Comparison of ENCODE assay signal across 22 cellular contexts in genomic region chr4:36273276-36273675, GRCh38. TPM values are rescaled to one million over a fixed set of nuclear protein-coding genes. Genes with fewer than 3 reads are reported as not detected.
DNase-seq lines count a peak whose midpoint lies in the region; ATAC-seq, FAIRE-seq and TF ChIP-seq lines count a peak whose summit lies in the region.
"Had no signal": no experiment of that assay in that cellular context is flagged by ENCODE, and none has a peak within 500 bp of the region (broad histone marks: within the 10 kb centered on the region; RNA-seq: fewer than 3 reads in every experiment).

No MANE protein-coding gene starts in this region.

- POLR2A ChIA-PET in OCI-LY7 (lab: Charles Lee) = no interaction called here

- H3K4me1 ChIP-seq in OCI-LY7 (ENCODE audit: insufficient read depth, low read length, poor library complexity, severe bottlenecking) = no peaks in the 10 kb centered on the region
- H3K4me1 ChIP-seq in right atrium auricular region = no peaks in the 10 kb centered on the region
- H3K4me1 ChIP-seq: A549, Caco-2, HAP-1 had no signal

- H3K79me2 ChIP-seq in OCI-LY7 (ENCODE audit: insufficient read depth, low read depth, low read length) = no peaks in the 10 kb centered on the region

- no peaks in the 10 kb centered on the region for H3K36me3 Mint-ChIP-seq in activated T-cell treated with anti-CD3 and anti-CD28 coated beads, Interleukin-2, amount 50 U/mL, for 4 hours (ENCODE audit: insufficient read depth)
- H3K36me3 Mint-ChIP-seq: IgD-negative memory B cell had no signal

- BruUV-seq in OCI-LY7 (replicated peaks; lab: Mats Ljungman, UMichigan) = no TSS peak

- peak; percentile 49 to 68 for ATAC-seq in activated T-cell treated with anti-CD3 and anti-CD28 coated beads, Interleukin-2, amount 50 U/mL, for 4 hours
- ATAC-seq: A549, GM12878, Right ventricle myocardium inferior had no signal

- DNase-seq in activated T-cell treated with anti-CD3 and anti-CD28 coated beads, Interleukin-2, amount 50 U/mL, for 4 hours = no peak
- no peak for DNase-seq in activated T-cell treated with anti-CD3 and anti-CD28 coated beads, Interleukin-2, amount 50 U/mL, for 48 hours
- DNase-seq in NCI-H226 (peak; percentile 13), bronchial epithelial cell (ENCODE audit: low read depth) (peak; percentile 91), renal cortical epithelial cell (ENCODE audit: low read depth) (peak; percentile 30), OCI-LY7 (ENCODE audit: low spot score) (no peak), right atrium auricular region (ENCODE audit: low spot score) (no peak), superior temporal gyrus (ENCODE audit: extremely low spot score) (no peak)
- DNase-seq: AML-193, Caco-2, NCI-H1436 treated with DMSO at 0.1 percent for 48 hours, NCI-H2081, NCI-H524 treated with DMSO at 0.1 percent for 48 hours, OCI-M1 had no signal

- no peak overlapping the region for H2AFZ ChIP-seq in OCI-LY7 (ENCODE audit: low read length)

- no peaks in the 10 kb centered on the region for H3K9me2 ChIP-seq in OCI-LY7 (ENCODE audit: insufficient read depth, low read length)

- H3K4me2 ChIP-seq in OCI-LY7 (ENCODE audit: low read length) = no peak overlapping the region
- H3K4me2 ChIP-seq: A549 had no signal

- CTCF ChIA-PET in OCI-LY7 (lab: Charles Lee; ENCODE audit: unreplicated experiment) = no interaction called here

- no peaks in the 10 kb centered on the region for H3K9me3 Mint-ChIP-seq in activated T-cell treated with anti-CD3 and anti-CD28 coated beads, Interleukin-2, amount 50 U/mL, for 4 hours
- H3K9me3 Mint-ChIP-seq: IgD-negative memory B cell had no signal

- no peak overlapping the region for H3K4me3 Mint-ChIP-seq in activated T-cell treated with anti-CD3 and anti-CD28 coated beads, Interleukin-2, amount 50 U/mL, for 4 hours
- H3K4me3 Mint-ChIP-seq: IgD-negative memory B cell had no signal

- intact Hi-C loops in OCI-LY7 (cut with micrococcal nuclease; ENCODE audit: unreplicated experiment) = no loop called here

- FAIRE-seq in bronchial epithelial cell (lab: Jason Lieb, UNC) = no peak
- FAIRE-seq: A549, GM12878, GM18507 had no signal

- H4K20me1 ChIP-seq in OCI-LY7 (ENCODE audit: insufficient read depth, low read length) = no peaks in the 10 kb centered on the region

- H3K36me3 ChIP-seq in bronchial epithelial cell (ENCODE audit: control insufficient read depth, insufficient read depth, low read length) = no peaks in the 10 kb centered on the region
- no peaks in the 10 kb centered on the region for H3K36me3 ChIP-seq in OCI-LY7 (ENCODE audit: insufficient read depth, low read length)
- no peaks in the 10 kb centered on the region for H3K36me3 ChIP-seq in right atrium auricular region
- H3K36me3 ChIP-seq: HAP-1 had no signal

- H3K4me1 Mint-ChIP-seq in activated T-cell treated with anti-CD3 and anti-CD28 coated beads, Interleukin-2, amount 50 U/mL, for 4 hours (ENCODE audit: low read depth) = peaks cover 29% of the 10 kb centered on the region

- H3K27me3 ChIP-seq in bronchial epithelial cell (ENCODE audit: control insufficient read depth, insufficient read depth, low read length) (no peaks in the 10 kb centered on the region), right atrium auricular region (no peaks in the 10 kb centered on the region)

- H3K27ac ChIP-seq in OCI-LY7 (ENCODE audit: low read depth, low read length, poor library complexity, severe bottlenecking) = no peak overlapping the region
- H3K27ac ChIP-seq in right atrium auricular region = no peak overlapping the region
- H3K27ac ChIP-seq: A549 had no signal

- H3K4me3 ChIP-seq in bronchial epithelial cell (ENCODE audit: low read depth, low read length) (no peak overlapping the region), OCI-LY7 (ENCODE audit: low read depth, low read length, poor library complexity, severe bottlenecking) (no peak overlapping the region), right atrium auricular region (no peak overlapping the region)
- H3K4me3 ChIP-seq: A549, GM12878, HAP-1 had no signal

- TF ChIP-seq CTCF in bronchial epithelial cell (IDR thresholded peaks at IDR 0.05; ENCODE audit: insufficient read depth, low read length, severe bottlenecking) = no peak
- TF ChIP-seq CTCF in OCI-LY7 (conservative IDR thresholded peaks at IDR 0.05; ENCODE audit: low read length) = no peak
- no peak for TF ChIP-seq CTCF in right atrium auricular region (IDR thresholded peaks at IDR 0.05)

- no peaks in the 10 kb centered on the region for H3K27me3 Mint-ChIP-seq in activated T-cell treated with anti-CD3 and anti-CD28 coated beads, Interleukin-2, amount 50 U/mL, for 4 hours (ENCODE audit: low read depth)
- H3K27me3 Mint-ChIP-seq: IgD-negative memory B cell had no signal

- no peaks in the 10 kb centered on the region for H3K9me3 ChIP-seq in OCI-LY7 (ENCODE audit: low read length)
- no peaks in the 10 kb centered on the region for H3K9me3 ChIP-seq in right atrium auricular region
- H3K9me3 ChIP-seq: A549, Caco-2, HAP-1 had no signal

RNA-seq across cellular contexts. Expression of gene DTHD1, which starts 8.1 kb away (rescaled TPM):
- under 1 TPM; 0.15 to 0.71 (median 0.19) TPM for total RNA-seq in activated T-cell treated with anti-CD3 and anti-CD28 coated beads, Interleukin-2, amount 50 U/mL, for 4 hours
- total RNA-seq in bronchial epithelial cell (under 0.01 TPM in 2 replicates), renal cortical epithelial cell (not detected in 2 replicates), OCI-LY7 (2022) (not detected in 2 replicates), right atrium auricular region (under 1 TPM in 1 of 2 donors, not detected in 1; 0.16 TPM)
- not detected in 2 replicates for total RNA-seq in OCI-LY7 (2014; rRNA removed; shearing (Covaris generic))
- total RNA-seq: Caco-2, G401, HT1080, Right ventricle myocardium inferior had no signal

RNA-seq across cellular contexts. Expression of gene ARAP2, which starts 29.0 kb away (rescaled TPM):
- total RNA-seq in activated T-cell treated with anti-CD3 and anti-CD28 coated beads, Interleukin-2, amount 50 U/mL, for 4 hours = 10 to 100 TPM; 20.7 to 33.2 (median 26.8) TPM
- 46.3 and 62.9 TPM in 2 replicates for total RNA-seq in bronchial epithelial cell
- 27.3 and 31.6 TPM in 2 replicates for total RNA-seq in renal cortical epithelial cell
- total RNA-seq in OCI-LY7 (2014; rRNA removed; shearing (Covaris generic)) = 8.2 and 8.6 TPM in 2 replicates
- 6.6 and 6.9 TPM in 2 replicates for total RNA-seq in OCI-LY7 (2022)
- 10 to 100 TPM in 1 of 2 donors, 1 to 10 TPM in 1; 5.7 to 10.1 TPM for total RNA-seq in right atrium auricular region
- total RNA-seq: G401 had no signal

Comparison
In these comparisons a context has a peak if more than half of its experiments do, and no peak if none do; other contexts are left out.
1. DNase-seq: peak in NCI-H226 (single experiment), bronchial epithelial cell (single experiment) and renal cortical epithelial cell (single experiment); none in activated T-cell treated with anti-CD3 and anti-CD28 coated beads, Interleukin-2, amount 50 U/mL, for 4 hours (single experiment), activated T-cell treated with anti-CD3 and anti-CD28 coated beads, Interleukin-2, amount 50 U/mL, for 48 hours (0 of 2), OCI-LY7 (single experiment), right atrium auricular region (single experiment) and superior temporal gyrus (single experiment).